Comparison of ENCODE assay signal across 28 cellular contexts in the genomic region with DNA sequence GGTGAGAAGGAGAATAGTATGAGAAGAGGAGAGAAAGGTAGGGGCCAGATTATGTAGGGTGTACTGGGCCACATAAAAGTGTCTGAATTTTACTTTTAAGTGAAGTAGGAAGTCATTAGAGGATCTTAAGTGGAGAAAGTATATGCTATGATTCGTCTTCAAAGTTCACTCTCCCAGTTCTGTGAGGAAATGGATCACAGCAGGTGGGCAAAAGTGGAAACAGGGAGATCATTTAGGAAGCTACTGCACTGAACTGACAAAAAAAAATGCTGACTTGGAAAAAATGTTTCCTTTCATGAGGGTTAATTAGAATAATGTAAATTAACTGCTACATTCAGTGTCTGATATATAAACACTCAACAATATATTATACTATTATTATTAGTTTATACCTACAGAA. TPM values are rescaled to one million over a fixed set of nuclear protein-coding genes. Genes with fewer than 3 reads are reported as not detected.
DNase-seq lines count a peak whose midpoint lies in the region; ATAC-seq and TF ChIP-seq lines count a peak whose summit lies in the region.
"Had no signal": no experiment of that assay in that cellular context is flagged by ENCODE, and none has a peak within 500 bp of the region (broad histone marks: within the 10 kb centered on the region; RNA-seq: fewer than 3 reads in every experiment).

No MANE protein-coding gene starts in this region.

- H3K27me3 ChIP-seq in breast epithelium (no peaks in the 10 kb centered on the region), Karpas-422 (ENCODE audit: low read length) (no peaks in the 10 kb centered on the region), osteoblast (ENCODE audit: insufficient read depth, low read length) (no peaks in the 10 kb centered on the region)
- H3K27me3 ChIP-seq: BE2C, esophagus muscularis mucosa, heart left ventricle, sigmoid colon, transverse colon had no signal

- no TSS peak for BruUV-seq in MCF 10A (replicated peaks; lab: Mats Ljungman, UMichigan)

- H3K9ac ChIP-seq in Karpas-422 (ENCODE audit: low read length) = peak overlapping the region; percentile 57

- H3K79me2 ChIP-seq in Karpas-422 (ENCODE audit: low read length) (peaks cover 76% of the 10 kb centered on the region), osteoblast (ENCODE audit: insufficient read depth, low read length) (peaks cover 42% of the 10 kb centered on the region)

- intact Hi-C loops in MCF 10A (cut with micrococcal nuclease) = loop anchor here (5.0 kb wide), 1 partner anchor 74 kb away; no protein-coding TSS in a partner anchor
- intact Hi-C loops in breast epithelium (cut with DNase I; ENCODE audit: low total_unique reads) = no loop called here

- H3K36me3 Mint-ChIP-seq in MCF 10A (ENCODE audit: insufficient read depth, unreplicated experiment) = no peaks in the 10 kb centered on the region
- peaks cover 13% of the 10 kb centered on the region for H3K36me3 Mint-ChIP-seq in activated T-helper 17 cell treated with anti-CD3 and anti-CD28 coated beads, Interleukin-2, amount 50 U/mL, for 72 hours (ENCODE audit: low read depth)
- peaks cover 13% of the 10 kb centered on the region for H3K36me3 Mint-ChIP-seq in stimulated activated effector memory CD8-positive, alpha-beta T cell treated with anti-CD3 and anti-CD28 coated beads, Interleukin-12 subunit alpha, Interleukin-12 subunit beta, amount 100 ng/mL, for 72 hours
- H3K36me3 Mint-ChIP-seq: mesothelial cell of epicardium had no signal

- H4K20me1 ChIP-seq in Karpas-422 (ENCODE audit: insufficient read depth, low read depth, low read length) (no peaks in the 10 kb centered on the region), osteoblast (ENCODE audit: insufficient read depth, low read length) (no peaks in the 10 kb centered on the region)

- H3K4me3 ChIP-seq in breast epithelium (no peak overlapping the region), Karpas-422 (ENCODE audit: low read length) (peak overlapping the region; percentile 24; the same call in 1 of the 2 replicates), osteoblast (ENCODE audit: insufficient read depth, low read length) (no peak overlapping the region)
- H3K4me3 ChIP-seq: esophagus muscularis mucosa, heart left ventricle, psoas muscle, sigmoid colon, transverse colon had no signal

- no peaks in the 10 kb centered on the region for H3K9me3 Mint-ChIP-seq in MCF 10A (ENCODE audit: unreplicated experiment)
- no peaks in the 10 kb centered on the region for H3K9me3 Mint-ChIP-seq in activated T-helper 17 cell treated with anti-CD3 and anti-CD28 coated beads, Interleukin-2, amount 50 U/mL, for 72 hours
- no peaks in the 10 kb centered on the region for H3K9me3 Mint-ChIP-seq in stimulated activated effector memory CD8-positive, alpha-beta T cell treated with anti-CD3 and anti-CD28 coated beads, Interleukin-12 subunit alpha, Interleukin-12 subunit beta, amount 100 ng/mL, for 72 hours
- H3K9me3 Mint-ChIP-seq: dendritic cell treated with granulocyte-macrophage colony-stimulating factor and Interleukin-4, amounts not matched to agents 40 ng/mL and 50 ng/mL, for 4 days; mesothelial cell of epicardium; T-helper 1 cell treated with Interleukin-12 subunit alpha and Interleukin-12 subunit beta and Interleukin-4 antibody, amounts not matched to agents 30 μg/mL and 1 μg/mL, for 36 hours had no signal

- peak overlapping the region; percentile 92 for H3K4me2 ChIP-seq in Karpas-422 (ENCODE audit: low read depth, low read length, poor library complexity, severe bottlenecking)
- no peak overlapping the region for H3K4me2 ChIP-seq in osteoblast (ENCODE audit: insufficient read depth, low read length)

- H3K9me2 ChIP-seq in Karpas-422 (replicated peaks; ENCODE audit: insufficient read depth, low read length) = no peaks in the 10 kb centered on the region

- peaks cover 31% of the 10 kb centered on the region for H3K4me1 Mint-ChIP-seq in MCF 10A (ENCODE audit: insufficient read depth, unreplicated experiment)
- peaks cover 12% of the 10 kb centered on the region for H3K4me1 Mint-ChIP-seq in activated T-helper 17 cell treated with anti-CD3 and anti-CD28 coated beads, Interleukin-2, amount 50 U/mL, for 72 hours
- peaks cover 10% of the 10 kb centered on the region for H3K4me1 Mint-ChIP-seq in stimulated activated effector memory CD8-positive, alpha-beta T cell treated with anti-CD3 and anti-CD28 coated beads, Interleukin-12 subunit alpha, Interleukin-12 subunit beta, amount 100 ng/mL, for 72 hours

- DNase-seq in MCF 10A (ENCODE audit: unreplicated experiment) (no peak), breast epithelium (ENCODE audit: low spot score in 2 of 2) (no peak), Karpas-422 (no peak), osteoblast (ENCODE audit: insufficient read length, low spot score, missing footprints) (no peak), NOMO-1 treated with DMSO at 0.1 percent for 48 hours (lab: John Stamatoyannopoulos, UW; ENCODE audit: unreplicated experiment) (no peak), NCI-H526 (lab: John Stamatoyannopoulos, UW) (no peak)
- no peak for DNase-seq in stimulated activated effector memory CD8-positive, alpha-beta T cell treated with anti-CD3 and anti-CD28 coated beads, Interleukin-12 subunit alpha, Interleukin-12 subunit beta, amount 100 ng/mL, for 72 hours (ENCODE audit: low spot score in 2 of 2)
- DNase-seq: activated CD4-positive, CD25-positive, alpha-beta regulatory T cell treated with anti-CD3 and anti-CD28 coated beads, Interleukin-2, amount 50 U/mL, for 72 hours; activated effector memory CD4-positive, alpha-beta T cell treated with Interleukin-2 at 50 U/mL for 16 hours; BE2C; DMS153; foreskin melanocyte; heart left ventricle; NCI-H1436 treated with DMSO at 0.1 percent for 48 hours; NCI-H2081 treated with DMSO at 0.1 percent for 48 hours; NCI-H2227 treated with DMSO at 0.1 percent for 48 hours; NCI-H69; psoas muscle; RPMI8226; sigmoid colon; stimulated activated CD4-positive, alpha-beta T cell treated with anti-CD3 and anti-CD28 coated beads, Interleukin-12 subunit alpha, Interleukin-12 subunit beta, amount 100 ng/mL, for 4 hours; stimulated activated CD4-positive, alpha-beta T cell treated with anti-CD3 and anti-CD28 coated beads, Interleukin-2, amount 100 ng/mL, for 48 hours; transverse colon had no signal

- ATAC-seq in activated T-helper 17 cell treated with anti-CD3 and anti-CD28 coated beads, Interleukin-2, amount 50 U/mL, for 72 hours (replicated peaks) = no peak
- no peak for ATAC-seq in stimulated activated effector memory CD8-positive, alpha-beta T cell treated with anti-CD3 and anti-CD28 coated beads, Interleukin-12 subunit alpha, Interleukin-12 subunit beta, amount 100 ng/mL, for 72 hours
- ATAC-seq: heart left ventricle, psoas muscle had no signal

- H3K4me1 ChIP-seq in breast epithelium = peaks cover 0 to 9% of the 10 kb centered on the region in 2 donors
- H3K4me1 ChIP-seq in Karpas-422 (ENCODE audit: low read length) = peaks cover 67% of the 10 kb centered on the region
- H3K4me1 ChIP-seq in osteoblast (ENCODE audit: insufficient read depth, low read length) = peaks cover 25% of the 10 kb centered on the region
- H3K4me1 ChIP-seq: BE2C had no signal

- TF ChIP-seq CTCF in MCF 10A (IDR thresholded peaks at IDR 0.05; ENCODE audit: unreplicated experiment) = no peak
- TF ChIP-seq CTCF in breast epithelium (IDR thresholded peaks at IDR 0.05) = no peak
- no peak for TF ChIP-seq CTCF in osteoblast (IDR thresholded peaks at IDR 0.05; ENCODE audit: extremely low read depth, low read depth, low read length)

- CTCF ChIA-PET in MCF 10A (lab: Yijun Ruan, JAX) = interaction anchor here (2.4 kb wide), 1 partner anchor 71 kb away, joined by 9 read pairs; no protein-coding TSS in a partner anchor

- TF ChIP-seq POLR2A in breast epithelium (IDR thresholded peaks at IDR 0.05) = no peak

- H3K36me3 ChIP-seq in breast epithelium = no peaks in the 10 kb centered on the region
- no peaks in the 10 kb centered on the region for H3K36me3 ChIP-seq in Karpas-422 (ENCODE audit: insufficient read depth, low read length)
- no peaks in the 10 kb centered on the region for H3K36me3 ChIP-seq in osteoblast (ENCODE audit: insufficient read depth, low read length)
- H3K36me3 ChIP-seq: BE2C, esophagus muscularis mucosa, heart left ventricle, sigmoid colon, transverse colon had no signal

- H3K4me3 Mint-ChIP-seq in MCF 10A (ENCODE audit: unreplicated experiment) = no peak overlapping the region
- no peak overlapping the region for H3K4me3 Mint-ChIP-seq in activated T-helper 17 cell treated with anti-CD3 and anti-CD28 coated beads, Interleukin-2, amount 50 U/mL, for 72 hours
- no peak overlapping the region for H3K4me3 Mint-ChIP-seq in stimulated activated effector memory CD8-positive, alpha-beta T cell treated with anti-CD3 and anti-CD28 coated beads, Interleukin-12 subunit alpha, Interleukin-12 subunit beta, amount 100 ng/mL, for 72 hours
- H3K4me3 Mint-ChIP-seq: dendritic cell treated with granulocyte-macrophage colony-stimulating factor and Interleukin-4, amounts not matched to agents 40 ng/mL and 50 ng/mL, for 4 days; mesothelial cell of epicardium had no signal

- H3K9me3 ChIP-seq in breast epithelium = no peaks in the 10 kb centered on the region
- no peaks in the 10 kb centered on the region for H3K9me3 ChIP-seq in Karpas-422 (ENCODE audit: low read length)
- H3K9me3 ChIP-seq in osteoblast (ENCODE audit: low read depth, low read length) = no peaks in the 10 kb centered on the region
- H3K9me3 ChIP-seq: BE2C, esophagus muscularis mucosa, heart left ventricle, psoas muscle, sigmoid colon, transverse colon had no signal

- peak overlapping the region; percentile 52 for H3K27ac Mint-ChIP-seq in MCF 10A (ENCODE audit: low read depth, unreplicated experiment)
- peak overlapping the region; percentile 34 for H3K27ac Mint-ChIP-seq in activated T-helper 17 cell treated with anti-CD3 and anti-CD28 coated beads, Interleukin-2, amount 50 U/mL, for 72 hours
- H3K27ac Mint-ChIP-seq in stimulated activated effector memory CD8-positive, alpha-beta T cell treated with anti-CD3 and anti-CD28 coated beads, Interleukin-12 subunit alpha, Interleukin-12 subunit beta, amount 100 ng/mL, for 72 hours = no peak overlapping the region
- H3K27ac Mint-ChIP-seq: dendritic cell treated with granulocyte-macrophage colony-stimulating factor and Interleukin-4, amounts not matched to agents 40 ng/mL and 50 ng/mL, for 4 days; mesothelial cell of epicardium; T-helper 1 cell treated with Interleukin-12 subunit alpha and Interleukin-12 subunit beta and Interleukin-4 antibody, amounts not matched to agents 30 μg/mL and 1 μg/mL, for 36 hours had no signal

- POLR2A ChIA-PET in MCF 10A (lab: Yijun Ruan, JAX) = interaction anchor here (2.1 kb wide), 1 partner anchor 72 kb away, joined by 7 read pairs; no protein-coding TSS in a partner anchor

- no peak overlapping the region for H3K27ac ChIP-seq in breast epithelium
- peak overlapping the region; percentile 44 for H3K27ac ChIP-seq in Karpas-422 (ENCODE audit: low read length)
- H3K27ac ChIP-seq in osteoblast (ENCODE audit: low read depth, low read length) = peak overlapping the region; percentile 63
- H3K27ac ChIP-seq: esophagus muscularis mucosa, heart left ventricle, psoas muscle, sigmoid colon, transverse colon had no signal

- peak overlapping the region; percentile 67 for H2AFZ ChIP-seq in Karpas-422 (ENCODE audit: low read length)
- no peak overlapping the region for H2AFZ ChIP-seq in osteoblast (ENCODE audit: low read length)

- H3K27me3 Mint-ChIP-seq in MCF 10A (ENCODE audit: insufficient read depth, unreplicated experiment) = no peaks in the 10 kb centered on the region
- H3K27me3 Mint-ChIP-seq in activated T-helper 17 cell treated with anti-CD3 and anti-CD28 coated beads, Interleukin-2, amount 50 U/mL, for 72 hours = no peaks in the 10 kb centered on the region
- H3K27me3 Mint-ChIP-seq: dendritic cell treated with granulocyte-macrophage colony-stimulating factor and Interleukin-4, amounts not matched to agents 40 ng/mL and 50 ng/mL, for 4 days had no signal

RNA-seq across cellular contexts. Expression of gene KIF24, which starts 2.4 kb away (rescaled TPM):
- total RNA-seq in MCF 10A (2022) (3.3 and 3.5 TPM in 2 replicates), breast epithelium (1 to 10 TPM; 1.3 to 2.6 (median 1.3) TPM), osteoblast (1.8 TPM in 2 replicates)
- 6.5 and 7.0 TPM in 2 replicates for total RNA-seq in Karpas-422 (2014; rRNA removed; shearing (Covaris generic); ENCODE audit: low replicate concordance)
- total RNA-seq in activated T-helper 17 cell treated with anti-CD3 and anti-CD28 coated beads, Interleukin-2, amount 50 U/mL, for 72 hours = 1 to 10 TPM; 4.9 to 7.1 TPM

RNA-seq across cellular contexts. Expression of gene NUDT2, which starts 2.7 kb away (rescaled TPM):
- total RNA-seq in MCF 10A (2022) (30.6 and 35.0 TPM in 2 replicates), breast epithelium (10 to 100 TPM; 20.0 to 22.0 (median 21.6) TPM), osteoblast (15.2 and 18.3 TPM in 2 replicates)
- 10.4 and 14.2 TPM in 2 replicates for total RNA-seq in Karpas-422 (2014; rRNA removed; shearing (Covaris generic); ENCODE audit: low replicate concordance)
- 10 to 100 TPM; 31.2 to 34.9 TPM for total RNA-seq in activated T-helper 17 cell treated with anti-CD3 and anti-CD28 coated beads, Interleukin-2, amount 50 U/mL, for 72 hours

RNA-seq across cellular contexts. Expression of gene MYORG, which starts 50.0 kb away (rescaled TPM):
- total RNA-seq in MCF 10A (2022) (2.4 and 2.9 TPM in 2 replicates), breast epithelium (10 to 100 TPM in 1 of 3 donors, 1 to 10 TPM in 2; 2.9 to 11.5 (median 6.4) TPM), osteoblast (0.36 and 0.88 TPM in 2 replicates)
- total RNA-seq in Karpas-422 (2014; rRNA removed; shearing (Covaris generic); ENCODE audit: low replicate concordance) = 0.45 and 1.7 TPM in 2 replicates
- 1 to 10 TPM; 1.6 to 3.5 TPM for total RNA-seq in activated T-helper 17 cell treated with anti-CD3 and anti-CD28 coated beads, Interleukin-2, amount 50 U/mL, for 72 hours

Comparison
In these comparisons a context has a peak if more than half of its experiments do, and no peak if none do; other contexts are left out.
1. H3K27ac ChIP-seq: peak in Karpas-422 (single experiment) and osteoblast (single experiment); none in breast epithelium (0 of 2).